In the genomic region with DNA sequence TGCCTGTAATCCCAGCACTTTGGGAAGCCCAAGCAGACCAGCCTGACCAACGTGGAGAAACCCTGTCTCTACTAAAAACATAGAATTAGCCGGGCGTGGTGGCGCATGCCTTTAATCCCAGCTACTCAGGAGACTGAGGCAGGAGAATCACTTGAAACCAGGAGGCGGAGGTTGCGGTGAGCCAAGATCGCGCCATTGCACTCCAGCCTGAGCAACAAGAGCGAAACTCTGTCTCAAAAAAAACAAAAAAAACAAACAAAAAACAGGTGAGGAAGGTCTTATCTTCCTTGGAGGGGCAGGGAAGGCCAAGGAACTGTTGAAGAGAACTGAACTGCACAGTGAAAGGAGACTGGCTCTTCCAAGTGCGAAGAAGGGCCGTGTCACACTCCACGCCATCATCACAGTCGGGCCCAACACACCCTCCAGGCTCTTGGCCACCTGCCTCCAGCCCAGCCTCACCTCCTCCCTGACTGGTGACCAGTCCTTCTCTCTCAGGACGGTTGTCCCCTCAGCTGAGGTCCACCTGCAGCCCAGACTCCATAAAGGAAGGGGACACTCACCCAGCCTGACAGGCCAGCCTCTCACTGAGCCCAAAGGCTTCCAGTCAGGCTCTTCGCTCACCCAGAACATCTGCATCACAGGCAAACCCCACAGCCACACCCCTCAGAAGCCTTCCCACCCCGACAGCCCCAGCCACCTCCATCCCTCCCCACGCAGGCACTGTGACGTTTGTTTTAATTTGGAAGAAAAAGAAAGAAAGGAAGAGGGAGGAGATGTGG, we compare ENCODE assay signal across 9 cellular contexts. TPM values are rescaled to one million over a fixed set of nuclear protein-coding genes. Genes with fewer than 3 reads are reported as not detected.
DNase-seq lines count a peak whose midpoint lies in the region; ATAC-seq, FAIRE-seq and TF ChIP-seq lines count a peak whose summit lies in the region.
"Had no signal": no experiment of that assay in that cellular context is flagged by ENCODE, and none has a peak within 500 bp of the region (broad histone marks: within the 10 kb centered on the region; RNA-seq: fewer than 3 reads in every experiment).

No MANE protein-coding gene starts in this region.

- TF ChIP-seq RAD21 in GM12878 (IDR thresholded peaks at IDR 0.05; ENCODE audit: insufficient read depth, low read depth, low read length) = no peak

- no TSS peak for BruUV-seq in GM12878 (replicated peaks; lab: Mats Ljungman, UMichigan)

- H3K27me3 Mint-ChIP-seq in activated B cell treated with CpG ODN at 0.5 μM for 24 hours = no peaks in the 10 kb centered on the region

- no peaks in the 10 kb centered on the region for H3K9me2 ChIP-seq in GM23248 (ENCODE audit: insufficient read depth)

- H3K36me3 ChIP-seq in GM12878 (ENCODE audit: control insufficient read depth in 2 of 2, insufficient read depth in 2 of 2, low read length in 1 of 2) (no peaks in the 10 kb centered on the region), GM23248 (ENCODE audit: low read depth) (no peaks in the 10 kb centered on the region)

- H3K4me3 Mint-ChIP-seq in activated B cell treated with CpG ODN at 0.5 μM for 24 hours = peak overlapping the region; percentile 97

- H3K4me1 Mint-ChIP-seq in activated B cell treated with CpG ODN at 0.5 μM for 24 hours = peaks cover 85% of the 10 kb centered on the region

- H3K4me1 ChIP-seq in GM12878 (ENCODE audit: control insufficient read depth, insufficient read depth, low read length) = peaks cover 24% of the 10 kb centered on the region
- H3K4me1 ChIP-seq in GM23248 (ENCODE audit: insufficient read depth) = peaks cover 13% of the 10 kb centered on the region; the same call in 1 of the 2 replicates

- TF ChIP-seq EP300 in GM12878 (IDR thresholded peaks at IDR 0.05; ENCODE audit: borderline replicate concordance in 1 of 2, control insufficient read depth in 1 of 2, low read depth in 2 of 2, low read length in 2 of 2) = no peak

- H3K27ac ChIP-seq in GM12878 (ENCODE audit: control insufficient read depth, insufficient read depth) = peak overlapping the region; percentile 95
- no peak overlapping the region for H3K27ac ChIP-seq in GM23248

- H3K79me2 ChIP-seq in GM12878 (ENCODE audit: control insufficient read depth, insufficient read depth, low read length) (peaks cover 88% of the 10 kb centered on the region), GM23248 (ENCODE audit: insufficient read depth) (no peaks in the 10 kb centered on the region)

- H3K9me3 Mint-ChIP-seq in activated B cell treated with CpG ODN at 0.5 μM for 24 hours = no peaks in the 10 kb centered on the region

- 10% methylated on average over 16 of the region's 18 CpGs for WGBS in GM12878 (ENCODE audit: insufficient coverage, insufficient replicate concordance, low lambda C conversion rate, missing lambda C conversion rate)
- WGBS in GM23248 (ENCODE audit: low coverage in 1 of 2, low lambda C conversion rate in 2 of 2, missing lambda C conversion rate in 2 of 2), 2 experiments = 93% methylated on average over 18 of the region's 18 CpGs

- peak overlapping the region; percentile 90 for H3K4me3 ChIP-seq in GM12878
- no peak overlapping the region for H3K4me3 ChIP-seq in GM23248

- DNase-seq in activated B cell treated with CpG ODN at 0.5 μM for 24 hours (no peak), GM12878 (ENCODE audit: low read depth, low spot score) (no peak), NCI-H1930 (lab: John Stamatoyannopoulos, UW) (no peak), cerebellar nuclear complex (lab: John Stamatoyannopoulos, UW) (no peak), GM23248 (no peak), AG08396 (ENCODE audit: low spot score) (no peak)
- peak in 2 of 3 experiments; percentile 26 to 36 for DNase-seq in stimulated activated CD4-positive, alpha-beta T cell treated with anti-CD3 and anti-CD28 coated beads, TNF-alpha, amount 100 ng/mL, for 4 hours (ENCODE audit: low read depth in 3 of 3)
- DNase-seq: DMS153 had no signal

- CTCF ChIA-PET in activated B cell treated with CpG ODN at 0.5 μM for 24 hours (lab: Charles Lee) = no interaction called here
- CTCF ChIA-PET in GM12878 (lab: Yijun Ruan, JAX) = interaction anchor here (1.4 to 3.2 kb wide), 3 partner anchors 9 to 416 kb away, joined by 6 to 27 read pairs (median 20); no protein-coding TSS in a partner anchor

- in situ Hi-C loops in GM12878 (cut with MboI) (no loop called here), GM23248 (cut with MboI) (no loop called here)

- ATAC-seq in GM18867 (IDR thresholded peaks at IDR 0.05; ENCODE audit: unreplicated experiment) = peak; percentile 14
- ATAC-seq in activated B cell treated with CpG ODN at 0.5 μM for 24 hours (ENCODE audit: low read depth) = peak; percentile 8
- ATAC-seq in GM12878 = peak; percentile 21

- H3K36me3 Mint-ChIP-seq in activated B cell treated with CpG ODN at 0.5 μM for 24 hours (ENCODE audit: low read depth) = peaks cover 76% of the 10 kb centered on the region

- peak; percentile 52; the same call in 1 of the 2 replicates for TF ChIP-seq POLR2A in GM12878 (IDR thresholded peaks at IDR 0.05; ENCODE audit: low read depth, low read length)

- peak overlapping the region; percentile 99 for H3K27ac Mint-ChIP-seq in activated B cell treated with CpG ODN at 0.5 μM for 24 hours

- SMC1A ChIA-PET in GM12878 (lab: Charles Lee; ENCODE audit: uncharacterized antibody, unreplicated experiment) = interaction anchor here (0.9 to 2.3 kb wide), 6 partner anchors 9 to 419 kb away, joined by 3 to 9 read pairs (median 6); a partner anchor contains a TSS

- RAD21 ChIA-PET in GM12878 (lab: Charles Lee; ENCODE audit: unreplicated experiment) = interaction anchor here (1.2 to 2.8 kb wide), 6 partner anchors 9 to 452 kb away, joined by 3 to 17 read pairs (median 6); no protein-coding TSS in a partner anchor

- H2AFZ ChIP-seq in GM12878 (ENCODE audit: control insufficient read depth, low read depth, low read length) (peak overlapping the region; percentile 37), GM23248 (no peak overlapping the region)

- POLR2A ChIA-PET in activated B cell treated with CpG ODN at 0.5 μM for 24 hours (lab: Charles Lee) (interaction anchor here (0.5 to 1.4 kb wide), 2 partner anchors 18 to 148 kb away, joined by 3 read pairs; no protein-coding TSS in a partner anchor), GM12878 (lab: Charles Lee) (interaction anchor here (1.3 to 1.8 kb wide), 3 partner anchors 12 to 448 kb away, joined by 4 to 6 read pairs (median 5); no protein-coding TSS in a partner anchor)

- FAIRE-seq in GM12878 (lab: Jason Lieb, UNC) = no peak

- H3K4me2 ChIP-seq in GM12878 (ENCODE audit: control insufficient read depth, insufficient read depth) (peak overlapping the region; percentile 98), GM23248 (ENCODE audit: unreplicated experiment) (no peak overlapping the region)

- H4K20me1 ChIP-seq in GM12878 (ENCODE audit: control insufficient read depth, insufficient read depth) = no peaks in the 10 kb centered on the region
- no peaks in the 10 kb centered on the region for H4K20me1 ChIP-seq in GM23248 (ENCODE audit: insufficient read depth)

- TF ChIP-seq CTCF in activated B cell treated with CpG ODN at 0.5 μM for 24 hours (IDR thresholded peaks at IDR 0.05) (no peak), GM12878 (IDR thresholded peaks at IDR 0.05 in 2 of 3, conservative IDR thresholded peaks at IDR 0.05 in 1 of 3; ENCODE audit: control insufficient read depth in 2 of 3, extremely low read depth in 1 of 3, insufficient read depth in 1 of 3, low read depth in 3 of 3, low read length in 3 of 3) (no peak)

- intact Hi-C loops in activated B cell treated with CpG ODN at 0.5 μM for 24 hours (cut with micrococcal nuclease) = no loop called here
- intact Hi-C loops in GM12878 (cut with micrococcal nuclease; ENCODE audit: unreplicated experiment) = no loop called here

- H3K9me3 ChIP-seq in GM12878 (replicated peaks; ENCODE audit: control insufficient read depth, insufficient read depth, low read length) (no peaks in the 10 kb centered on the region), GM23248 (ENCODE audit: low read depth) (no peaks in the 10 kb centered on the region)

- H3K9ac ChIP-seq in GM12878 (ENCODE audit: control insufficient read depth, insufficient read depth, low read length) (peak overlapping the region; percentile 88), GM23248 (no peak overlapping the region)

- no peaks in the 10 kb centered on the region for H3K27me3 ChIP-seq in GM12878 (replicated peaks in 1 of 2; ENCODE audit: control insufficient read depth in 2 of 2, insufficient read depth in 2 of 2, low read length in 1 of 2)
- H3K27me3 ChIP-seq in GM23248 (replicated peaks; ENCODE audit: insufficient read depth) = no peaks in the 10 kb centered on the region

- no peaks in the 10 kb centered on the region for H3F3A ChIP-seq in GM23248 (ENCODE audit: insufficient read depth)

TF ChIP-seq in GM12878, 131 proteins besides CTCF, POLR2A, EP300 and RAD21 (continues in another document):
- no peak for TF ChIP-seq STAT1 (conservative IDR thresholded peaks at IDR 0.05)

RNA-seq across cellular contexts. Expression of a gene that starts 4.1 kb away (rescaled TPM):
- 184 and 225 TPM in 2 replicates for total RNA-seq in activated B cell treated with CpG ODN at 0.5 μM for 24 hours
- 90.8 and 98.3 TPM in 2 replicates for total RNA-seq in GM12878 (2013; cell fraction: nucleolus; rRNA removed)
- total RNA-seq in GM12878 (2014; rRNA removed) = 9.4 and 10.8 TPM in 2 replicates
- 10.2 and 10.3 TPM in 2 replicates for total RNA-seq in GM12878 (2014; rRNA removed; fragmentation: Illumina TruSeq; extraction: Trizol)
- 14.1 and 15.7 TPM in 2 replicates for total RNA-seq in GM12878 (2021)
- 3.9 TPM for polyA plus RNA-seq in GM12878 (2011; ENCODE audit: low read depth)
- polyA plus RNA-seq in GM12878 (2011; rRNA removed) = 28.0 and 29.7 TPM in 2 replicates
- 25.0 and 25.5 TPM in 2 replicates for polyA plus RNA-seq in GM12878 (2011; cell fraction: cytosol; rRNA removed)
- polyA plus RNA-seq in GM12878 (2011; cell fraction: nucleus; rRNA removed) = 30.1 and 38.8 TPM in 2 replicates
- 6.1 and 8.0 TPM in 2 replicates for polyA plus RNA-seq in GM12878 (2012)
- 7.0 and 8.2 TPM in 2 replicates for polyA plus RNA-seq in GM12878 (2014; fragmentation: Illumina TruSeq; extraction: Trizol)
- 1 to 10 TPM; 1.4 to 2.0 TPM for polyA plus RNA-seq in GM12878 (2014; fragmentation: Nextera tagmentation; extraction: Ambion mirVana)
- 11.6 and 13.0 TPM in 2 replicates for polyA plus RNA-seq in GM12878 (2014; rRNA removed)
- polyA plus RNA-seq in GM12878 (2016; fragmentation: Nextera tagmentation; extraction: Ambion mirVana) = 1 to 10 TPM; 2.3 to 2.6 TPM
- 18.9 and 37.1 TPM in 2 replicates for polyA minus RNA-seq in GM12878 (2011; rRNA and poly(A)+ RNA removed)
- polyA minus RNA-seq in GM12878 (2011; cell fraction: cytosol; rRNA and poly(A)+ RNA removed) = 17.2 and 21.9 TPM in 2 replicates
- 21.0 and 31.8 TPM in 2 replicates for polyA minus RNA-seq in GM12878 (2011; cell fraction: nucleus; rRNA and poly(A)+ RNA removed)
- 0.54 TPM in 1 of 2 replicates, not detected in the other for total RNA-seq in GM23248 (2014; rRNA removed; shearing (Covaris generic))
- polyA plus RNA-seq in GM23248 (2016; fragmentation: Nextera tagmentation; extraction: Ambion mirVana) = not detected in 2 replicates

Comparison
In these comparisons a context has a peak if more than half of its experiments do, and no peak if none do; other contexts are left out.
1. DNase-seq: peak in stimulated activated CD4-positive, alpha-beta T cell treated with anti-CD3 and anti-CD28 coated beads, TNF-alpha, amount 100 ng/mL, for 4 hours (2 of 3); none in activated B cell treated with CpG ODN at 0.5 μM for 24 hours (single experiment), GM12878 (single experiment), NCI-H1930 (0 of 2), cerebellar nuclear complex (0 of 2), GM23248 (single experiment) and AG08396 (single experiment).
2. Peak in every context shown above with its lines, with median percentiles within 50 percentile points of each other: ATAC-seq.